ENCODE assay signal across 1 cellular context in the genomic region with DNA sequence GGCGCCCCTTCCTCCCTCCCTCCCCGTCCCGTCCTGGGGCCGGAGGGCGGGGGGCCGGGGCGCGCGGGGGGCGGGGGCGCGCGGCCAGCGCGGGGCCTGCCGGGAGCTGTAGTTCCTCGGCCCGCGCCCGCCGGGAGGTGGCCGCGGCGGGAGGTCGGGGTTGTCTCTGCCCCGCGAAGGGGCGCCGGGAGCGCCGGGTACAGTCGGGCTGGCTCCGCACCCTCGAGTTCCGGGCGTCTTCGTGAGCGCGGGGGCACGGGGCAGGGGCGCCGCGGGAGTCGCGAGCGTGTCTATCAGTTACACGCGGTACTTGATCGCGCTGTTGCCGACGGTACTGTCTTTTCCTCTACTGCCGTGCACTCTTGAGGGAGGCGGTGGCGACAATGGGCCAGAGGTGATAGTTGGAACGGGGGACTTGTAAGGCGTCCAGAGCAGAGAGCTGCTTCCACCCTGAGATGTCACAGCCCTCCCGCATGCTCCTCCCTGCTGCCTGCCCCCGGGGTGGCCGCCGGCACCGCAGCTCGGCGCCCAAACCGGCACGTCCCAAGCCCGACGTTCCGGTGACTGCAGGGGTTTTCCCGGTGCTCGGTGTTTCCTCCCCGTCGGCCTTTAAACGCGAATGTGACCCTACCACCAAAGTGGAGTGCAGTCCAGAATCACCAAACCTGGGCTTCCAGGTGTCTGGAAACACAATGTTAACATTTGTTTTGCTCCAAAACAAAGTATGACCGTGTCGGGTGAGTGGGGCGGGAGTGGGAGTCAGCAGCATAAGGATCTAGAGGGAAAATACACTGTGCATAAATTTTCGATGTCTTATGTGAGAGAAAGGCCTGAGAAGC.
A peak's percentile ranks its signal among the peaks of the same experiment; 100 is the strongest.
TF ChIP-seq lines count a peak whose summit lies in the region.

A gene (minus strand): TSS at position 48 of the 839 bp plus-strand sequence. CDS start 8,309 bp downstream, outside the sequence.

TF ChIP-seq in HepG2, 621 proteins besides CTCF, POLR2A, EP300 and RAD21 (continued from another document and continues in another):
- TF ChIP-seq, protein P1, sequence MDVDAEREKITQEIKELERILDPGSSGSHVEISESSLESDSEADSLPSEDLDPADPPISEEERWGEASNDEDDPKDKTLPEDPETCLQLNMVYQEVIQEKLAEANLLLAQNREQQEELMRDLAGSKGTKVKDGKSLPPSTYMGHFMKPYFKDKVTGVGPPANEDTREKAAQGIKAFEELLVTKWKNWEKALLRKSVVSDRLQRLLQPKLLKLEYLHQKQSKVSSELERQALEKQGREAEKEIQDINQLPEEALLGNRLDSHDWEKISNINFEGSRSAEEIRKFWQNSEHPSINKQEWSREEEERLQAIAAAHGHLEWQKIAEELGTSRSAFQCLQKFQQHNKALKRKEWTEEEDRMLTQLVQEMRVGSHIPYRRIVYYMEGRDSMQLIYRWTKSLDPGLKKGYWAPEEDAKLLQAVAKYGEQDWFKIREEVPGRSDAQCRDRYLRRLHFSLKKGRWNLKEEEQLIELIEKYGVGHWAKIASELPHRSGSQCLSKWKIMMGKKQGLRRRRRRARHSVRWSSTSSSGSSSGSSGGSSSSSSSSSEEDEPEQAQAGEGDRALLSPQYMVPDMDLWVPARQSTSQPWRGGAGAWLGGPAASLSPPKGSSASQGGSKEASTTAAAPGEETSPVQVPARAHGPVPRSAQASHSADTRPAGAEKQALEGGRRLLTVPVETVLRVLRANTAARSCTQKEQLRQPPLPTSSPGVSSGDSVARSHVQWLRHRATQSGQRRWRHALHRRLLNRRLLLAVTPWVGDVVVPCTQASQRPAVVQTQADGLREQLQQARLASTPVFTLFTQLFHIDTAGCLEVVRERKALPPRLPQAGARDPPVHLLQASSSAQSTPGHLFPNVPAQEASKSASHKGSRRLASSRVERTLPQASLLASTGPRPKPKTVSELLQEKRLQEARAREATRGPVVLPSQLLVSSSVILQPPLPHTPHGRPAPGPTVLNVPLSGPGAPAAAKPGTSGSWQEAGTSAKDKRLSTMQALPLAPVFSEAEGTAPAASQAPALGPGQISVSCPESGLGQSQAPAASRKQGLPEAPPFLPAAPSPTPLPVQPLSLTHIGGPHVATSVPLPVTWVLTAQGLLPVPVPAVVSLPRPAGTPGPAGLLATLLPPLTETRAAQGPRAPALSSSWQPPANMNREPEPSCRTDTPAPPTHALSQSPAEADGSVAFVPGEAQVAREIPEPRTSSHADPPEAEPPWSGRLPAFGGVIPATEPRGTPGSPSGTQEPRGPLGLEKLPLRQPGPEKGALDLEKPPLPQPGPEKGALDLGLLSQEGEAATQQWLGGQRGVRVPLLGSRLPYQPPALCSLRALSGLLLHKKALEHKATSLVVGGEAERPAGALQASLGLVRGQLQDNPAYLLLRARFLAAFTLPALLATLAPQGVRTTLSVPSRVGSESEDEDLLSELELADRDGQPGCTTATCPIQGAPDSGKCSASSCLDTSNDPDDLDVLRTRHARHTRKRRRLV (CRISPR knock-in tag; IDR thresholded peaks at IDR 0.05): no peak
- TF ChIP-seq, protein P2, sequence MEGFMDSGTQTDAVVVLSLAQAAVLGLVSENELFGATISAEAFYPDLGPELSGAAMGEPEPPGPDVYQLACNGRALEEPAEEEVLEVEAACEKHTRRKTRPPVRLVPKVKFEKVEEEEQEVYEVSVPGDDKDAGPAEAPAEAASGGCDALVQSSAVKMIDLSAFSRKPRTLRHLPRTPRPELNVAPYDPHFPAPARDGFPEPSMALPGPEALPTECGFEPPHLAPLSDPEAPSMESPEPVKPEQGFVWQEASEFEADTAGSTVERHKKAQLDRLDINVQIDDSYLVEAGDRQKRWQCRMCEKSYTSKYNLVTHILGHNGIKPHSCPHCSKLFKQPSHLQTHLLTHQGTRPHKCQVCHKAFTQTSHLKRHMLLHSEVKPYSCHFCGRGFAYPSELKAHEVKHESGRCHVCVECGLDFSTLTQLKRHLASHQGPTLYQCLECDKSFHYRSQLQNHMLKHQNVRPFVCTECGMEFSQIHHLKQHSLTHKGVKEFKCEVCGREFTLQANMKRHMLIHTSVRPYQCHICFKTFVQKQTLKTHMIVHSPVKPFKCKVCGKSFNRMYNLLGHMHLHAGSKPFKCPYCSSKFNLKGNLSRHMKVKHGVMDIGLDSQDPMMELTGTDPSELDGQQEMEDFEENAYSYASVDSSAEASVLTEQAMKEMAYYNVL (CRISPR knock-in tag; IDR thresholded peaks at IDR 0.05; ENCODE audit: borderline replicate concordance): 0 out of 2 replicates have a peak, but pooled peaks have one; percentile 23
- TF ChIP-seq HNF4A (CRISPR knock-in tag; IDR thresholded peaks at IDR 0.05) (no peak; the same call in 1 of the 2 replicates), NR3C1 (CRISPR knock-in tag; IDR thresholded peaks at IDR 0.05) (no peak), KMT2B (CRISPR knock-in tag; IDR thresholded peaks at IDR 0.05) (no peak), ZNF263 (CRISPR knock-in tag; IDR thresholded peaks at IDR 0.05) (no peak), HIVEP1 (CRISPR knock-in tag; IDR thresholded peaks at IDR 0.05) (peak; percentile 59), ZNF773 (CRISPR knock-in tag; IDR thresholded peaks at IDR 0.05; ENCODE audit: borderline replicate concordance) (no peak), MED13 (CRISPR knock-in tag; IDR thresholded peaks at IDR 0.05) (no peak), HOXA9 (CRISPR knock-in tag; IDR thresholded peaks at IDR 0.05; ENCODE audit: borderline replicate concordance) (no peak), SP5 (CRISPR knock-in tag; IDR thresholded peaks at IDR 0.05; ENCODE audit: borderline replicate concordance, low read depth) (no peak), RNF2 (conservative IDR thresholded peaks at IDR 0.05; ENCODE audit: low read depth) (peak; percentile 88), SMARCC2 (IDR thresholded peaks at IDR 0.05) (no peak), FLYWCH1 (CRISPR knock-in tag; IDR thresholded peaks at IDR 0.05) (0 out of 2 replicates have a peak, but pooled peaks have one; percentile 65), SNAPC2 (CRISPR knock-in tag; IDR thresholded peaks at IDR 0.05) (no peak), ZNF549 (CRISPR knock-in tag; IDR thresholded peaks at IDR 0.05) (no peak), ZNF775 (CRISPR knock-in tag; IDR thresholded peaks at IDR 0.05; ENCODE audit: borderline replicate concordance) (no peak), NFIC (IDR thresholded peaks at IDR 0.05; ENCODE audit: low read length) (no peak), NPAS2 (CRISPR knock-in tag; IDR thresholded peaks at IDR 0.05; ENCODE audit: borderline replicate concordance) (no peak), AHR (CRISPR knock-in tag; IDR thresholded peaks at IDR 0.05) (peak; percentile 84; the same call in 1 of the 2 replicates), REL (CRISPR knock-in tag; conservative IDR thresholded peaks at IDR 0.05) (no peak), RFX3 (CRISPR knock-in tag; IDR thresholded peaks at IDR 0.05) (no peak), GABPB1 (CRISPR knock-in tag; IDR thresholded peaks at IDR 0.05) (peak; percentile 66; the same call in 1 of the 2 replicates), ELF4 (CRISPR knock-in tag; IDR thresholded peaks at IDR 0.05; ENCODE audit: borderline replicate concordance) (no peak), ZBTB1 (CRISPR knock-in tag; IDR thresholded peaks at IDR 0.05; ENCODE audit: borderline replicate concordance) (no peak), ZNF724P (CRISPR knock-in tag; IDR thresholded peaks at IDR 0.05; ENCODE audit: borderline replicate concordance) (no peak), SP4 (CRISPR knock-in tag; IDR thresholded peaks at IDR 0.05) (peak; percentile 64), SATB2 (CRISPR knock-in tag; IDR thresholded peaks at IDR 0.05) (peak; percentile 18; the same call in 1 of the 2 replicates), RXRA (CRISPR knock-in tag; IDR thresholded peaks at IDR 0.05) (peak; percentile 48; the same call in 1 of the 2 replicates)
- TF ChIP-seq, protein P3, sequence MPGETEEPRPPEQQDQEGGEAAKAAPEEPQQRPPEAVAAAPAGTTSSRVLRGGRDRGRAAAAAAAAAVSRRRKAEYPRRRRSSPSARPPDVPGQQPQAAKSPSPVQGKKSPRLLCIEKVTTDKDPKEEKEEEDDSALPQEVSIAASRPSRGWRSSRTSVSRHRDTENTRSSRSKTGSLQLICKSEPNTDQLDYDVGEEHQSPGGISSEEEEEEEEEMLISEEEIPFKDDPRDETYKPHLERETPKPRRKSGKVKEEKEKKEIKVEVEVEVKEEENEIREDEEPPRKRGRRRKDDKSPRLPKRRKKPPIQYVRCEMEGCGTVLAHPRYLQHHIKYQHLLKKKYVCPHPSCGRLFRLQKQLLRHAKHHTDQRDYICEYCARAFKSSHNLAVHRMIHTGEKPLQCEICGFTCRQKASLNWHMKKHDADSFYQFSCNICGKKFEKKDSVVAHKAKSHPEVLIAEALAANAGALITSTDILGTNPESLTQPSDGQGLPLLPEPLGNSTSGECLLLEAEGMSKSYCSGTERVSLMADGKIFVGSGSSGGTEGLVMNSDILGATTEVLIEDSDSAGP (CRISPR knock-in tag; IDR thresholded peaks at IDR 0.05; ENCODE audit: borderline replicate concordance): peak; percentile 56; the same call in 1 of the 2 replicates
- TF ChIP-seq, protein P4, sequence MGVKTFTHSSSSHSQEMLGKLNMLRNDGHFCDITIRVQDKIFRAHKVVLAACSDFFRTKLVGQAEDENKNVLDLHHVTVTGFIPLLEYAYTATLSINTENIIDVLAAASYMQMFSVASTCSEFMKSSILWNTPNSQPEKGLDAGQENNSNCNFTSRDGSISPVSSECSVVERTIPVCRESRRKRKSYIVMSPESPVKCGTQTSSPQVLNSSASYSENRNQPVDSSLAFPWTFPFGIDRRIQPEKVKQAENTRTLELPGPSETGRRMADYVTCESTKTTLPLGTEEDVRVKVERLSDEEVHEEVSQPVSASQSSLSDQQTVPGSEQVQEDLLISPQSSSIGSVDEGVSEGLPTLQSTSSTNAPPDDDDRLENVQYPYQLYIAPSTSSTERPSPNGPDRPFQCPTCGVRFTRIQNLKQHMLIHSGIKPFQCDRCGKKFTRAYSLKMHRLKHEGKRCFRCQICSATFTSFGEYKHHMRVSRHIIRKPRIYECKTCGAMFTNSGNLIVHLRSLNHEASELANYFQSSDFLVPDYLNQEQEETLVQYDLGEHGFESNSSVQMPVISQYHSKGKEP (CRISPR knock-in tag; IDR thresholded peaks at IDR 0.05): no peak; the same call in 1 of the 2 replicates
- TF ChIP-seq, protein P5, sequence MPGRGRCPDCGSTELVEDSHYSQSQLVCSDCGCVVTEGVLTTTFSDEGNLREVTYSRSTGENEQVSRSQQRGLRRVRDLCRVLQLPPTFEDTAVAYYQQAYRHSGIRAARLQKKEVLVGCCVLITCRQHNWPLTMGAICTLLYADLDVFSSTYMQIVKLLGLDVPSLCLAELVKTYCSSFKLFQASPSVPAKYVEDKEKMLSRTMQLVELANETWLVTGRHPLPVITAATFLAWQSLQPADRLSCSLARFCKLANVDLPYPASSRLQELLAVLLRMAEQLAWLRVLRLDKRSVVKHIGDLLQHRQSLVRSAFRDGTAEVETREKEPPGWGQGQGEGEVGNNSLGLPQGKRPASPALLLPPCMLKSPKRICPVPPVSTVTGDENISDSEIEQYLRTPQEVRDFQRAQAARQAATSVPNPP (CRISPR knock-in tag; IDR thresholded peaks at IDR 0.05): peak; percentile 55; the same call in 1 of the 2 replicates
- TF ChIP-seq, protein P6, sequence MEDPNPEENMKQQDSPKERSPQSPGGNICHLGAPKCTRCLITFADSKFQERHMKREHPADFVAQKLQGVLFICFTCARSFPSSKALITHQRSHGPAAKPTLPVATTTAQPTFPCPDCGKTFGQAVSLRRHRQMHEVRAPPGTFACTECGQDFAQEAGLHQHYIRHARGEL (CRISPR knock-in tag; IDR thresholded peaks at IDR 0.05): peak; percentile 88; the same call in 1 of the 2 replicates
- TF ChIP-seq, protein P7, sequence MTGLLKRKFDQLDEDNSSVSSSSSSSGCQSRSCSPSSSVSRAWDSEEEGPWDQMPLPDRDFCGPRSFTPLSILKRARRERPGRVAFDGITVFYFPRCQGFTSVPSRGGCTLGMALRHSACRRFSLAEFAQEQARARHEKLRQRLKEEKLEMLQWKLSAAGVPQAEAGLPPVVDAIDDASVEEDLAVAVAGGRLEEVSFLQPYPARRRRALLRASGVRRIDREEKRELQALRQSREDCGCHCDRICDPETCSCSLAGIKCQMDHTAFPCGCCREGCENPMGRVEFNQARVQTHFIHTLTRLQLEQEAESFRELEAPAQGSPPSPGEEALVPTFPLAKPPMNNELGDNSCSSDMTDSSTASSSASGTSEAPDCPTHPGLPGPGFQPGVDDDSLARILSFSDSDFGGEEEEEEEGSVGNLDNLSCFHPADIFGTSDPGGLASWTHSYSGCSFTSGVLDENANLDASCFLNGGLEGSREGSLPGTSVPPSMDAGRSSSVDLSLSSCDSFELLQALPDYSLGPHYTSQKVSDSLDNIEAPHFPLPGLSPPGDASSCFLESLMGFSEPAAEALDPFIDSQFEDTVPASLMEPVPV (CRISPR knock-in tag; IDR thresholded peaks at IDR 0.05): no peak
- TF ChIP-seq, protein P8, sequence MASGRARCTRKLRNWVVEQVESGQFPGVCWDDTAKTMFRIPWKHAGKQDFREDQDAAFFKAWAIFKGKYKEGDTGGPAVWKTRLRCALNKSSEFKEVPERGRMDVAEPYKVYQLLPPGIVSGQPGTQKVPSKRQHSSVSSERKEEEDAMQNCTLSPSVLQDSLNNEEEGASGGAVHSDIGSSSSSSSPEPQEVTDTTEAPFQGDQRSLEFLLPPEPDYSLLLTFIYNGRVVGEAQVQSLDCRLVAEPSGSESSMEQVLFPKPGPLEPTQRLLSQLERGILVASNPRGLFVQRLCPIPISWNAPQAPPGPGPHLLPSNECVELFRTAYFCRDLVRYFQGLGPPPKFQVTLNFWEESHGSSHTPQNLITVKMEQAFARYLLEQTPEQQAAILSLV (CRISPR knock-in tag; IDR thresholded peaks at IDR 0.05; ENCODE audit: borderline replicate concordance): no peak
- TF ChIP-seq, protein P9, sequence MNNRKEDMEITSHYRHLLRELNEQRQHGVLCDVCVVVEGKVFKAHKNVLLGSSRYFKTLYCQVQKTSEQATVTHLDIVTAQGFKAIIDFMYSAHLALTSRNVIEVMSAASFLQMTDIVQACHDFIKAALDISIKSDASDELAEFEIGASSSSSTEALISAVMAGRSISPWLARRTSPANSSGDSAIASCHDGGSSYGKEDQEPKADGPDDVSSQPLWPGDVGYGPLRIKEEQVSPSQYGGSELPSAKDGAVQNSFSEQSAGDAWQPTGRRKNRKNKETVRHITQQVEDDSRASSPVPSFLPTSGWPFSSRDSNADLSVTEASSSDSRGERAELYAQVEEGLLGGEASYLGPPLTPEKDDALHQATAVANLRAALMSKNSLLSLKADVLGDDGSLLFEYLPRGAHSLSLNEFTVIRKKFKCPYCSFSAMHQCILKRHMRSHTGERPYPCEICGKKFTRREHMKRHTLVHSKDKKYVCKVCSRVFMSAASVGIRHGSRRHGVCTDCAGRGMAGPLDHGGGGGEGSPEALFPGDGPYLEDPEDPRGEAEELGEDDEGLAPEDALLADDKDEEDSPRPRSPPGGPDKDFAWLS (CRISPR knock-in tag; IDR thresholded peaks at IDR 0.05; ENCODE audit: borderline replicate concordance): 0 out of 2 replicates have a peak, but pooled peaks have one; percentile 18
- TF ChIP-seq, protein P10, sequence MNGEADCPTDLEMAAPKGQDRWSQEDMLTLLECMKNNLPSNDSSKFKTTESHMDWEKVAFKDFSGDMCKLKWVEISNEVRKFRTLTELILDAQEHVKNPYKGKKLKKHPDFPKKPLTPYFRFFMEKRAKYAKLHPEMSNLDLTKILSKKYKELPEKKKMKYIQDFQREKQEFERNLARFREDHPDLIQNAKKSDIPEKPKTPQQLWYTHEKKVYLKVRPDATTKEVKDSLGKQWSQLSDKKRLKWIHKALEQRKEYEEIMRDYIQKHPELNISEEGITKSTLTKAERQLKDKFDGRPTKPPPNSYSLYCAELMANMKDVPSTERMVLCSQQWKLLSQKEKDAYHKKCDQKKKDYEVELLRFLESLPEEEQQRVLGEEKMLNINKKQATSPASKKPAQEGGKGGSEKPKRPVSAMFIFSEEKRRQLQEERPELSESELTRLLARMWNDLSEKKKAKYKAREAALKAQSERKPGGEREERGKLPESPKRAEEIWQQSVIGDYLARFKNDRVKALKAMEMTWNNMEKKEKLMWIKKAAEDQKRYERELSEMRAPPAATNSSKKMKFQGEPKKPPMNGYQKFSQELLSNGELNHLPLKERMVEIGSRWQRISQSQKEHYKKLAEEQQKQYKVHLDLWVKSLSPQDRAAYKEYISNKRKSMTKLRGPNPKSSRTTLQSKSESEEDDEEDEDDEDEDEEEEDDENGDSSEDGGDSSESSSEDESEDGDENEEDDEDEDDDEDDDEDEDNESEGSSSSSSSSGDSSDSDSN (CRISPR knock-in tag; IDR thresholded peaks at IDR 0.05): peak; percentile 67
